ENCODE assay signal across 23 cellular contexts in genomic region chr6:158005626-158006180, GRCh38. TPM values are rescaled to one million over a fixed set of nuclear protein-coding genes. Genes with fewer than 3 reads are reported as not detected.
DNase-seq lines count a peak whose midpoint lies in the region; ATAC-seq, FAIRE-seq and TF ChIP-seq lines count a peak whose summit lies in the region.
"Had no signal": no experiment of that assay in that cellular context is flagged by ENCODE, and none has a peak within 500 bp of the region (broad histone marks: within the 10 kb centered on the region; RNA-seq: fewer than 3 reads in every experiment).

No MANE protein-coding gene starts in this region.

- H3K9me3 Mint-ChIP-seq in stimulated activated naive CD8-positive, alpha-beta T cell treated with anti-CD3 and anti-CD28 coated beads, Interleukin-15, Interleukin-2, amounts not matched to agents 100 ng/mL and 50 ng/mL, for 24 hours: no peaks in the 10 kb centered on the region
- no peaks in the 10 kb centered on the region for H3K9me3 Mint-ChIP-seq in stimulated activated naive CD8-positive, alpha-beta T cell treated with anti-CD3 and anti-CD28 coated beads, Interleukin-15, amount 100 ng/mL, for 72 hours
- no peaks in the 10 kb centered on the region for H3K9me3 Mint-ChIP-seq in osteocyte (ENCODE audit: unreplicated experiment)
- H3K9me3 Mint-ChIP-seq in activated CD4-positive, alpha-beta memory T cell treated with anti-CD3 and anti-CD28 coated beads, Interleukin-2, amount 10 ng/mL, durations not matched to agents 7 days and 5 days: no peaks in the 10 kb centered on the region
- H3K9me3 Mint-ChIP-seq: activated B cell treated with CpG ODN at 0.5 μM for 24 hours; activated CD8-positive, alpha-beta T cell treated with anti-CD3 and anti-CD28 coated beads for 36 hours had no signal

- no peak for ATAC-seq in stimulated activated naive CD8-positive, alpha-beta T cell treated with anti-CD3 and anti-CD28 coated beads, Interleukin-15, amount 100 ng/mL, for 72 hours
- ATAC-seq: activated CD8-positive, alpha-beta T cell treated with anti-CD3 and anti-CD28 coated beads for 36 hours; psoas muscle; SK-N-SH treated with all-trans-retinoic acid at 6 μM for 48 hours had no signal

- no peak overlapping the region for H3K9ac ChIP-seq in kidney (ENCODE audit: low read length in 2 of 2)

- H3K36me3 Mint-ChIP-seq in stimulated activated naive CD8-positive, alpha-beta T cell treated with anti-CD3 and anti-CD28 coated beads, Interleukin-15, Interleukin-2, amounts not matched to agents 100 ng/mL and 50 ng/mL, for 24 hours (ENCODE audit: low read depth): peaks cover 25% of the 10 kb centered on the region
- H3K36me3 Mint-ChIP-seq in osteocyte (ENCODE audit: unreplicated experiment): peaks cover 20% of the 10 kb centered on the region
- H3K36me3 Mint-ChIP-seq in activated CD4-positive, alpha-beta memory T cell treated with anti-CD3 and anti-CD28 coated beads, Interleukin-2, amount 10 ng/mL, durations not matched to agents 7 days and 5 days (ENCODE audit: low read depth): peaks cover 29% of the 10 kb centered on the region

- CTCF ChIA-PET in activated CD4-positive, alpha-beta memory T cell treated with anti-CD3 and anti-CD28 coated beads, Interleukin-2, amount 10 ng/mL, durations not matched to agents 7 days and 5 days (lab: Charles Lee): interaction anchor here (0.7 kb wide), 1 partner anchor 27 kb away, joined by 6 read pairs; no protein-coding TSS in a partner anchor

- no peak for DNase-seq in stimulated activated naive CD8-positive, alpha-beta T cell treated with anti-CD3 and anti-CD28 coated beads, Interleukin-15, amount 100 ng/mL, for 72 hours
- DNase-seq in kidney (peak; percentile 46), osteocyte (ENCODE audit: extremely low spot score, unreplicated experiment) (no peak), RCC 7860 (ENCODE audit: low spot score) (no peak), islet precursor cell (no peak)
- no peak for DNase-seq in activated CD4-positive, alpha-beta memory T cell treated with anti-CD3 and anti-CD28 coated beads, Interleukin-2, amount 10 ng/mL, durations not matched to agents 7 days and 5 days
- no peak for DNase-seq in activated CD4-positive, CD25-positive, alpha-beta regulatory T cell treated with anti-CD3 and anti-CD28 coated beads, Interleukin-2, amount 50 U/mL, for 72 hours
- DNase-seq: activated B cell treated with CpG ODN at 0.5 μM for 24 hours; activated CD8-positive, alpha-beta T cell treated with anti-CD3 and anti-CD28 coated beads for 36 hours; activated T-cell treated with anti-CD3 and anti-CD28 coated beads for 4 hours; DMS153; midbrain; NCI-H1694; NCI-H2171 treated with DMSO at 0.1 percent for 48 hours; NCI-H526 treated with DMSO at 0.1 percent for 48 hours; nephron progenitor cell; psoas muscle; RPMI8226 had no signal

- peaks cover 70% of the 10 kb centered on the region for H3K4me1 Mint-ChIP-seq in stimulated activated naive CD8-positive, alpha-beta T cell treated with anti-CD3 and anti-CD28 coated beads, Interleukin-15, Interleukin-2, amounts not matched to agents 100 ng/mL and 50 ng/mL, for 24 hours (ENCODE audit: low read depth)
- H3K4me1 Mint-ChIP-seq in stimulated activated naive CD8-positive, alpha-beta T cell treated with anti-CD3 and anti-CD28 coated beads, Interleukin-15, amount 100 ng/mL, for 72 hours: peaks cover 85% of the 10 kb centered on the region
- peaks cover 87% of the 10 kb centered on the region for H3K4me1 Mint-ChIP-seq in osteocyte (ENCODE audit: unreplicated experiment)
- peaks cover 71% of the 10 kb centered on the region for H3K4me1 Mint-ChIP-seq in activated CD4-positive, alpha-beta memory T cell treated with anti-CD3 and anti-CD28 coated beads, Interleukin-2, amount 10 ng/mL, durations not matched to agents 7 days and 5 days

- intact Hi-C loops in kidney (cut with DNase I): no loop called here

- no peak overlapping the region for H3K27ac ChIP-seq in kidney (ENCODE audit: low read depth in 2 of 2, low read length in 2 of 2)
- H3K27ac ChIP-seq: C4-2B, psoas muscle had no signal

- FAIRE-seq in kidney (lab: Jason Lieb, UNC): no peak
- FAIRE-seq in RCC 7860 (lab: Jason Lieb, UNC): no peak
- FAIRE-seq: endothelial cell of umbilical vein had no signal

- peak overlapping the region; percentile 19 for H3K27ac Mint-ChIP-seq in stimulated activated naive CD8-positive, alpha-beta T cell treated with anti-CD3 and anti-CD28 coated beads, Interleukin-15, Interleukin-2, amounts not matched to agents 100 ng/mL and 50 ng/mL, for 24 hours
- no peak overlapping the region for H3K27ac Mint-ChIP-seq in stimulated activated naive CD8-positive, alpha-beta T cell treated with anti-CD3 and anti-CD28 coated beads, Interleukin-15, amount 100 ng/mL, for 72 hours
- H3K27ac Mint-ChIP-seq in osteocyte (ENCODE audit: unreplicated experiment): peak overlapping the region; percentile 82
- no peak overlapping the region for H3K27ac Mint-ChIP-seq in activated CD4-positive, alpha-beta memory T cell treated with anti-CD3 and anti-CD28 coated beads, Interleukin-2, amount 10 ng/mL, durations not matched to agents 7 days and 5 days
- H3K27ac Mint-ChIP-seq: activated B cell treated with CpG ODN at 0.5 μM for 24 hours; activated CD8-positive, alpha-beta T cell treated with anti-CD3 and anti-CD28 coated beads for 36 hours; nephron progenitor cell had no signal

- H3K4me1 ChIP-seq in kidney (ENCODE audit: control insufficient read depth in 1 of 2, insufficient read depth in 1 of 2, low read depth in 1 of 2, low read length in 2 of 2): peaks cover 19 to 24% of the 10 kb centered on the region in 2 donors

- POLR2A ChIA-PET in activated CD4-positive, alpha-beta memory T cell treated with anti-CD3 and anti-CD28 coated beads, Interleukin-2, amount 10 ng/mL, durations not matched to agents 7 days and 5 days (lab: Charles Lee): no interaction called here

- TF ChIP-seq CTCF in kidney (IDR thresholded peaks at IDR 0.05; ENCODE audit: borderline replicate concordance, extremely low read depth, insufficient read depth) (no peak), osteocyte (IDR thresholded peaks at IDR 0.05) (no peak)

- H3K9me3 ChIP-seq in kidney (ENCODE audit: control insufficient read depth in 1 of 2, low read length in 2 of 2): no peaks in the 10 kb centered on the region
- H3K9me3 ChIP-seq: psoas muscle had no signal

- H3K4me3 Mint-ChIP-seq in stimulated activated naive CD8-positive, alpha-beta T cell treated with anti-CD3 and anti-CD28 coated beads, Interleukin-15, Interleukin-2, amounts not matched to agents 100 ng/mL and 50 ng/mL, for 24 hours: no peak overlapping the region
- no peak overlapping the region for H3K4me3 Mint-ChIP-seq in stimulated activated naive CD8-positive, alpha-beta T cell treated with anti-CD3 and anti-CD28 coated beads, Interleukin-15, amount 100 ng/mL, for 72 hours
- H3K4me3 Mint-ChIP-seq in osteocyte (ENCODE audit: unreplicated experiment): no peak overlapping the region
- H3K4me3 Mint-ChIP-seq in activated CD4-positive, alpha-beta memory T cell treated with anti-CD3 and anti-CD28 coated beads, Interleukin-2, amount 10 ng/mL, durations not matched to agents 7 days and 5 days: no peak overlapping the region
- H3K4me3 Mint-ChIP-seq: activated B cell treated with CpG ODN at 0.5 μM for 24 hours; activated CD8-positive, alpha-beta T cell treated with anti-CD3 and anti-CD28 coated beads for 36 hours; nephron progenitor cell had no signal

- no peak overlapping the region for H3K4me3 ChIP-seq in kidney (ENCODE audit: low read length in 2 of 2)
- H3K4me3 ChIP-seq: coronary artery, psoas muscle had no signal

- H3K27me3 Mint-ChIP-seq in stimulated activated naive CD8-positive, alpha-beta T cell treated with anti-CD3 and anti-CD28 coated beads, Interleukin-15, Interleukin-2, amounts not matched to agents 100 ng/mL and 50 ng/mL, for 24 hours: no peaks in the 10 kb centered on the region
- no peaks in the 10 kb centered on the region for H3K27me3 Mint-ChIP-seq in stimulated activated naive CD8-positive, alpha-beta T cell treated with anti-CD3 and anti-CD28 coated beads, Interleukin-15, amount 100 ng/mL, for 72 hours
- H3K27me3 Mint-ChIP-seq in osteocyte (ENCODE audit: unreplicated experiment): no peaks in the 10 kb centered on the region
- H3K27me3 Mint-ChIP-seq in activated CD4-positive, alpha-beta memory T cell treated with anti-CD3 and anti-CD28 coated beads, Interleukin-2, amount 10 ng/mL, durations not matched to agents 7 days and 5 days: no peaks in the 10 kb centered on the region
- H3K27me3 Mint-ChIP-seq: activated B cell treated with CpG ODN at 0.5 μM for 24 hours; activated CD8-positive, alpha-beta T cell treated with anti-CD3 and anti-CD28 coated beads for 36 hours had no signal

- H3K36me3 ChIP-seq in kidney (ENCODE audit: control insufficient read depth in 1 of 2, insufficient read depth in 2 of 2, low read length in 2 of 2): no peaks in the 10 kb centered on the region

RNA-seq across cellular contexts. Expression of gene SYNJ2, which starts 24.0 kb away (rescaled TPM):
- total RNA-seq in kidney (15.8 TPM), osteocyte (94.5 and 95.4 TPM in 2 replicates)
- polyA plus RNA-seq in kidney (ENCODE audit: insufficient read depth, low read depth, low replicate concordance): 1.7 TPM
- 10 to 100 TPM; 36.8 to 39.1 TPM for total RNA-seq in activated CD4-positive, alpha-beta memory T cell treated with anti-CD3 and anti-CD28 coated beads, Interleukin-2, amount 10 ng/mL, durations not matched to agents 7 days and 5 days

Comparison
In these comparisons a context has a peak if more than half of its experiments do, and no peak if none do; other contexts are left out.
1. H3K27ac Mint-ChIP-seq: peak in stimulated activated naive CD8-positive, alpha-beta T cell treated with anti-CD3 and anti-CD28 coated beads, Interleukin-15, Interleukin-2, amounts not matched to agents 100 ng/mL and 50 ng/mL, for 24 hours (single experiment) and osteocyte (single experiment); none in stimulated activated naive CD8-positive, alpha-beta T cell treated with anti-CD3 and anti-CD28 coated beads, Interleukin-15, amount 100 ng/mL, for 72 hours (0 of 2) and activated CD4-positive, alpha-beta memory T cell treated with anti-CD3 and anti-CD28 coated beads, Interleukin-2, amount 10 ng/mL, durations not matched to agents 7 days and 5 days (single experiment).